ENCODE assay signal across 8 cellular contexts in genomic region chr2:119760876-119761275, GRCh38. TPM values are rescaled to one million over a fixed set of nuclear protein-coding genes. Genes with fewer than 3 reads are reported as not detected.
DNase-seq lines count a peak whose midpoint lies in the region; ATAC-seq and TF ChIP-seq lines count a peak whose summit lies in the region.

No MANE protein-coding gene starts in this region.

- H3K9ac ChIP-seq in SK-N-MC (ENCODE audit: insufficient read length) = peak overlapping the region; percentile 90

- DNase-seq in left ventricle myocardium inferior (no peak), left ventricle myocardium superior (no peak), SK-N-MC (ENCODE audit: low read depth, low spot score) (no peak), fibroblast of peridontal ligament (ENCODE audit: extremely low read depth) (peak; percentile 70), retinal pigment epithelial cell (ENCODE audit: low read depth) (no peak), AG20443 (ENCODE audit: low spot score) (no peak)

- intact Hi-C loops in left ventricle myocardium inferior (cut with micrococcal nuclease) = no loop called here
- intact Hi-C loops in left ventricle myocardium superior (cut with micrococcal nuclease) = no loop called here

- no peak for ATAC-seq in left ventricle myocardium superior
- no peak for ATAC-seq in HG02970 (IDR thresholded peaks at IDR 0.05; ENCODE audit: low FRiP score, unreplicated experiment)
- ATAC-seq in GM18909 (IDR thresholded peaks at IDR 0.05; ENCODE audit: poor library complexity, unreplicated experiment) = no peak

- H3K27ac ChIP-seq in left ventricle myocardium inferior (replicated peaks) (peak overlapping the region; percentile 97), SK-N-MC (0 out of 2 replicates have a peak overlapping the region, but pooled peaks have one; percentile 7)

- H3K4me1 ChIP-seq in left ventricle myocardium inferior = peaks cover 74% of the 10 kb centered on the region

- TF ChIP-seq CTCF in left ventricle myocardium inferior (IDR thresholded peaks at IDR 0.05; ENCODE audit: borderline replicate concordance) (no peak), retinal pigment epithelial cell (conservative IDR thresholded peaks at IDR 0.05; ENCODE audit: low read depth, low read length) (no peak)

- H3K36me3 ChIP-seq in left ventricle myocardium inferior (no peaks in the 10 kb centered on the region), SK-N-MC (ENCODE audit: insufficient read depth, low read length) (no peaks in the 10 kb centered on the region)

- no peaks in the 10 kb centered on the region for H3K27me3 ChIP-seq in left ventricle myocardium inferior (ENCODE audit: low read depth)

- H3K9me3 ChIP-seq in left ventricle myocardium inferior (replicated peaks) (no peaks in the 10 kb centered on the region), SK-N-MC (ENCODE audit: low read depth, low read length) (no peaks in the 10 kb centered on the region)

- H3K4me3 ChIP-seq in left ventricle myocardium inferior (peak overlapping the region; percentile 92), SK-N-MC (peak overlapping the region; percentile 96), retinal pigment epithelial cell (ENCODE audit: low read length) (peak overlapping the region; percentile 92)

RNA-seq across cellular contexts. Expression of gene PTPN4, which starts 1.2 kb away (rescaled TPM):
- total RNA-seq in left ventricle myocardium inferior (45.4 TPM), left ventricle myocardium superior (41.1 TPM)
